24 cellular contexts compared by ENCODE assay signal in the genomic region with DNA sequence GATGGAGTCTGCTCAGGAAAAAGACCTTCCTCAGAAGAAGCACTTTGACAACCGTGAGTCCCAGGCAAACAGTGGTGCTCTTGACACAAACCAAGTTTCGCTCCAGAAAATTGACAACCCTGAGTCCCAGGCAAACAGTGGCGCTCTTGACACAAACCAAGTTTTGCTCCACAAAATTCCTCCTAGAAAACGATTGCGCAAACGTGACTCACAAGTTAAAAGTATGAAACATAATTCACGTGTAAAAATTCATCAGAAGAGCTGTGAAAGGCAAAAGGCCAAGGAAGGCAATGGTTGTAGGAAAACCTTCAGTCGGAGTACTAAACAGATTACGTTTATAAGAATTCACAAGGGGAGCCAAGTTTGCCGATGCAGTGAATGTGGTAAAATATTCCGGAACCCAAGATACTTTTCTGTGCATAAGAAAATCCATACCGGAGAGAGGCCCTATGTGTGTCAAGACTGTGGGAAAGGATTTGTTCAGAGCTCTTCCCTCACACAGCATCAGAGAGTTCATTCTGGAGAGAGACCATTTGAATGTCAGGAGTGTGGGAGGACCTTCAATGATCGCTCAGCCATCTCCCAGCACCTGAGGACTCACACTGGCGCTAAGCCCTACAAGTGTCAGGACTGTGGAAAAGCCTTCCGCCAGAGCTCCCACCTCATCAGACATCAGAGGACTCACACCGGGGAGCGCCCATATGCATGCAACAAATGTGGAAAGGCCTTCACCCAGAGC. TPM values are rescaled to one million over a fixed set of nuclear protein-coding genes. Genes with fewer than 3 reads are reported as not detected.
DNase-seq lines count a peak whose midpoint lies in the region; ATAC-seq and TF ChIP-seq lines count a peak whose summit lies in the region.
"Had no signal": no experiment of that assay in that cellular context is flagged by ENCODE, and none has a peak within 500 bp of the region (broad histone marks: within the 10 kb centered on the region; RNA-seq: fewer than 3 reads in every experiment).

No MANE protein-coding gene starts in this region.

- no peak overlapping the region for H3K4me3 Mint-ChIP-seq in activated CD4-positive, alpha-beta T cell treated with anti-CD3 and anti-CD28 coated beads for 36 hours
- H3K4me3 Mint-ChIP-seq: activated CD4-positive, alpha-beta memory T cell treated with anti-CD3 and anti-CD28 coated beads for 36 hours; activated T-helper 1 cell treated with anti-CD3 and anti-CD28 coated beads, Interleukin-12 subunit alpha, Interleukin-12 subunit beta, Interleukin-2, Interleukin-4 antibody, amounts not matched to agents 30 ng/mL and 10 ng/mL and 1 ng/mL, durations not matched to agents 14 hours and 24 hours and 36 hours; CD8-positive, alpha-beta T cell; nephron progenitor cell; stimulated activated naive B cell treated with anti-CD40 and anti-IgM and Interleukin-4, amounts not matched to agents 10 μg/mL and 1 μg/mL and 100 μg/mL, for 72 hours; T-helper 1 cell treated with Interleukin-12 subunit alpha and Interleukin-12 subunit beta and Interleukin-4 antibody, amounts not matched to agents 30 μg/mL and 1 μg/mL, for 36 hours had no signal

- peaks cover 79% of the 10 kb centered on the region for H3K36me3 ChIP-seq in BLaER1
- peaks cover 53 to 66% of the 10 kb centered on the region in 2 donors for H3K36me3 ChIP-seq in muscle layer of duodenum (ENCODE audit: control insufficient read depth in 1 of 2, insufficient read depth in 2 of 2, low read length in 2 of 2)
- H3K36me3 ChIP-seq in brain microvascular endothelial cell (replicated peaks): peaks cover 66% of the 10 kb centered on the region

- H4K20me1 ChIP-seq in BLaER1: no peaks in the 10 kb centered on the region

- CTCF ChIA-PET in activated CD4-positive, alpha-beta T cell treated with anti-CD3 and anti-CD28 coated beads for 36 hours (lab: Charles Lee): interaction anchor here (0.7 kb wide), 1 partner anchor 113 kb away, joined by 3 read pairs; no protein-coding TSS in a partner anchor

- peaks cover 77% of the 10 kb centered on the region for H3K9me3 Mint-ChIP-seq in activated CD4-positive, alpha-beta T cell treated with anti-CD3 and anti-CD28 coated beads for 36 hours (ENCODE audit: low read depth)

- H3K9me3 ChIP-seq in BLaER1 (peaks cover 100% of the 10 kb centered on the region), muscle layer of duodenum (ENCODE audit: control insufficient read depth in 1 of 2, low read length in 2 of 2) (peaks cover 85 to 98% of the 10 kb centered on the region in 2 donors)
- H3K9me3 ChIP-seq: SK-N-SH had no signal

- H3K27ac Mint-ChIP-seq in activated CD4-positive, alpha-beta T cell treated with anti-CD3 and anti-CD28 coated beads for 36 hours: no peak overlapping the region
- H3K27ac Mint-ChIP-seq: activated CD4-positive, alpha-beta memory T cell treated with anti-CD3 and anti-CD28 coated beads for 36 hours; activated T-helper 1 cell treated with anti-CD3 and anti-CD28 coated beads, Interleukin-12 subunit alpha, Interleukin-12 subunit beta, Interleukin-2, Interleukin-4 antibody, amounts not matched to agents 30 ng/mL and 10 ng/mL and 1 ng/mL, durations not matched to agents 14 hours and 24 hours and 36 hours; CD8-positive, alpha-beta T cell; nephron progenitor cell; stimulated activated naive B cell treated with anti-CD40 and anti-IgM and Interleukin-4, amounts not matched to agents 10 μg/mL and 1 μg/mL and 100 μg/mL, for 72 hours; T-helper 1 cell treated with Interleukin-12 subunit alpha and Interleukin-12 subunit beta and Interleukin-4 antibody, amounts not matched to agents 30 μg/mL and 1 μg/mL, for 36 hours had no signal

- peak; percentile 16 for DNase-seq in MV-4-11 (lab: John Stamatoyannopoulos, UW)
- no peak for DNase-seq in coronary artery (ENCODE audit: low spot score)
- DNase-seq in anterior cingulate cortex (lab: John Stamatoyannopoulos, UW): no peak
- no peak for DNase-seq in activated CD4-positive, alpha-beta T cell treated with anti-CD3 and anti-CD28 coated beads for 36 hours
- no peak for DNase-seq in brain microvascular endothelial cell
- DNase-seq: activated CD4-positive, alpha-beta memory T cell treated with anti-CD3 and anti-CD28 coated beads for 36 hours; activated CD8-positive, alpha-beta memory T cell treated with anti-CD3 and anti-CD28 coated beads, Interleukin-2, amount 50 U/mL, for 4 hours; activated naive CD4-positive, alpha-beta T cell treated with Interleukin-2 at 50 U/mL for 16 hours; body of pancreas; CD8-positive, alpha-beta T cell; dorsolateral prefrontal cortex; NCI-H1694; NCI-H446 treated with DMSO at 0.1 percent for 48 hours; nephron progenitor cell; SK-N-SH; stimulated activated naive B cell treated with anti-CD40 and anti-IgM and Interleukin-4, amounts not matched to agents 10 μg/mL and 1 μg/mL and 100 μg/mL, for 72 hours had no signal

- TF ChIP-seq CTCF in coronary artery (IDR thresholded peaks at IDR 0.05) (no peak), brain microvascular endothelial cell (IDR thresholded peaks at IDR 0.05; ENCODE audit: low read depth, low read length, missing control alignments) (no peak)

- H3K27me3 Mint-ChIP-seq in activated CD4-positive, alpha-beta T cell treated with anti-CD3 and anti-CD28 coated beads for 36 hours: no peaks in the 10 kb centered on the region
- H3K27me3 Mint-ChIP-seq: activated CD4-positive, alpha-beta memory T cell treated with anti-CD3 and anti-CD28 coated beads for 36 hours; stimulated activated naive B cell treated with anti-CD40 and anti-IgM and Interleukin-4, amounts not matched to agents 10 μg/mL and 1 μg/mL and 100 μg/mL, for 72 hours had no signal

- in situ Hi-C loops in brain microvascular endothelial cell (cut with HindIII; ENCODE audit: low pct_ligation_motif_present, low sequenced_read_pairs): no loop called here

- no peak overlapping the region for H3K27ac ChIP-seq in BLaER1
- H3K27ac ChIP-seq in coronary artery: no peak overlapping the region
- H3K27ac ChIP-seq in muscle layer of duodenum (ENCODE audit: low read length): no peak overlapping the region
- H3K27ac ChIP-seq in brain microvascular endothelial cell: no peak overlapping the region
- H3K27ac ChIP-seq: body of pancreas, dorsolateral prefrontal cortex, hepatocyte, skin epidermis, suprapubic skin had no signal

- peaks cover 73% of the 10 kb centered on the region for H3K36me3 Mint-ChIP-seq in activated CD4-positive, alpha-beta T cell treated with anti-CD3 and anti-CD28 coated beads for 36 hours (ENCODE audit: low read depth)

- no peaks in the 10 kb centered on the region for H3K4me1 ChIP-seq in BLaER1
- H3K4me1 ChIP-seq in muscle layer of duodenum (ENCODE audit: control insufficient read depth in 1 of 2, insufficient read depth in 2 of 2, low read length in 2 of 2): no peaks in the 10 kb centered on the region
- H3K4me1 ChIP-seq: body of pancreas, suprapubic skin had no signal

- H3K4me3 ChIP-seq in BLaER1 (peak overlapping the region; percentile 42), coronary artery (peak overlapping the region; percentile 38), muscle layer of duodenum (ENCODE audit: low read depth in 1 of 2, low read length in 2 of 2) (peak overlapping the region; percentile 17 to 69), brain microvascular endothelial cell (ENCODE audit: low read depth, low read length) (no peak overlapping the region)
- H3K4me3 ChIP-seq: body of pancreas, dorsolateral prefrontal cortex, hepatocyte, skin epidermis, suprapubic skin had no signal

- H3K4me1 Mint-ChIP-seq in activated CD4-positive, alpha-beta T cell treated with anti-CD3 and anti-CD28 coated beads for 36 hours: no peaks in the 10 kb centered on the region
- H3K4me1 Mint-ChIP-seq: nephron progenitor cell had no signal

- no peak overlapping the region for H3K9ac ChIP-seq in BLaER1
- H3K9ac ChIP-seq: SK-N-SH had no signal

- intact Hi-C loops in activated CD4-positive, alpha-beta T cell treated with anti-CD3 and anti-CD28 coated beads for 36 hours (cut with DNase I, micrococcal nuclease): no loop called here

- POLR2A ChIA-PET in activated CD4-positive, alpha-beta T cell treated with anti-CD3 and anti-CD28 coated beads for 36 hours (lab: Charles Lee): no interaction called here

- no peak overlapping the region for H3K4me2 ChIP-seq in BLaER1
- H3K4me2 ChIP-seq: hepatocyte, SK-N-SH had no signal

- ATAC-seq in activated CD4-positive, alpha-beta T cell treated with anti-CD3 and anti-CD28 coated beads for 36 hours: no peak
- no peak for ATAC-seq in HG02798 (IDR thresholded peaks at IDR 0.05; ENCODE audit: poor library complexity, unreplicated experiment)
- ATAC-seq: body of pancreas; CD8-positive, alpha-beta T cell; stimulated activated naive B cell treated with anti-CD40 and anti-IgM and Interleukin-4, amounts not matched to agents 10 μg/mL and 1 μg/mL and 100 μg/mL, for 72 hours had no signal

- H3K27me3 ChIP-seq in BLaER1 (no peaks in the 10 kb centered on the region; the same call in 1 of the 2 replicates), muscle layer of duodenum (ENCODE audit: low read depth, low read length) (no peaks in the 10 kb centered on the region), brain microvascular endothelial cell (replicated peaks) (no peaks in the 10 kb centered on the region)
- H3K27me3 ChIP-seq: body of pancreas, dorsolateral prefrontal cortex, hepatocyte, suprapubic skin had no signal

RNA-seq across cellular contexts. Expression of gene ZNF544, which starts 16.2 kb away (rescaled TPM):
- total RNA-seq in activated CD4-positive, alpha-beta T cell treated with anti-CD3 and anti-CD28 coated beads for 36 hours: 10 to 100 TPM; 32.2 to 38.5 TPM

RNA-seq across cellular contexts. Expression of gene ZNF274, which starts 29.6 kb away (rescaled TPM):
- 10 to 100 TPM; 20.2 to 20.5 TPM for total RNA-seq in activated CD4-positive, alpha-beta T cell treated with anti-CD3 and anti-CD28 coated beads for 36 hours
